ENCODE assay signal across 16 cellular contexts in the genomic region with DNA sequence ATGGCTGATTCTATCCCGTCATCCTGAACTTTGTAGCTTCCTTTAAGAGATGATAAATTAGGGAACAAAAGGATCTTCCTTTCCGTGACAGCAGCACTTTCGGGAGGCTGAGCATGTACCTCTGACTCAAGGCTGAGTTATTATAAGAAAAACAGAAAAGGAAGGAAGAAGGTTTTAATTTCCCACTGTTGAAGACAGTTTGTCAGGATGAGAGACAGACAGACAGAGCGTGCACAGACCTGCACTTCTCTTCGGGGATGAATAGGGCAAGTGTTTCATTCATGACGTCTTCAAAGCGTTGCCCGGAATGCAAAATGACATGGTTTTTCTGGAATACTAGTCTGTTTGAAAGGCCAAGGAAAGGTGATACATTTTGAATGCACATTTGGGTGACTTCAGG.
A peak's percentile ranks its signal among the peaks of the same experiment; 100 is the strongest.
DNase-seq lines count a peak whose midpoint lies in the region; ATAC-seq and TF ChIP-seq lines count a peak whose summit lies in the region.
"Had no signal": no experiment of that assay in that cellular context is flagged by ENCODE, and none has a peak within 500 bp of the region (broad histone marks: within the 10 kb centered on the region; RNA-seq: fewer than 3 reads in every experiment).

No MANE protein-coding gene starts in this region.

- H3K36me3 Mint-ChIP-seq in stimulated activated naive B cell treated with anti-CD40 and anti-IgM and Interleukin-4, amounts not matched to agents 10 μg/mL and 1 μg/mL and 100 μg/mL, for 72 hours = no peaks in the 10 kb centered on the region
- H3K36me3 Mint-ChIP-seq: IgD-negative memory B cell had no signal

- intact Hi-C loops in OCI-LY7 (cut with micrococcal nuclease; ENCODE audit: unreplicated experiment) = no loop called here
- intact Hi-C loops in dorsolateral prefrontal cortex (cut with DNase I) = no loop called here

- POLR2A ChIA-PET in AG04449 (lab: Yijun Ruan, JAX) = no interaction called here
- POLR2A ChIA-PET in OCI-LY7 (lab: Charles Lee) = no interaction called here

- H3K79me2 ChIP-seq in OCI-LY7 (ENCODE audit: insufficient read depth, low read depth, low read length) = no peaks in the 10 kb centered on the region

- TF ChIP-seq CTCF in AG04449 (IDR thresholded peaks at IDR 0.05; ENCODE audit: insufficient read depth, low read length, missing control alignments) = no peak
- no peak for TF ChIP-seq CTCF in OCI-LY7 (conservative IDR thresholded peaks at IDR 0.05; ENCODE audit: low read length)
- no peak for TF ChIP-seq CTCF in dorsolateral prefrontal cortex (IDR thresholded peaks at IDR 0.05 in 54 of 56, conservative IDR thresholded peaks at IDR 0.05 in 2 of 56; ENCODE audit: low read depth in 1 of 56, partially characterized antibody in 56 of 56)

- peak overlapping the region; percentile 41; the same call in 1 of the 2 replicates for H2AFZ ChIP-seq in OCI-LY7 (ENCODE audit: low read length)

- ATAC-seq in HG03196 (IDR thresholded peaks at IDR 0.05; ENCODE audit: unreplicated experiment) = no peak
- ATAC-seq in GM21367 (IDR thresholded peaks at IDR 0.05; ENCODE audit: unreplicated experiment) = no peak
- ATAC-seq in stimulated activated naive B cell treated with anti-CD40 and anti-IgM and Interleukin-4, amounts not matched to agents 10 μg/mL and 1 μg/mL and 100 μg/mL, for 72 hours (replicated peaks) = no peak
- ATAC-seq: activated CD8-positive, alpha-beta T cell treated with anti-CD3 and anti-CD28 coated beads, Interleukin-2, amount 10 ng/mL, durations not matched to agents 7 days and 5 days had no signal

- no peak overlapping the region for H3K27ac ChIP-seq in OCI-LY7 (ENCODE audit: low read depth, low read length, poor library complexity, severe bottlenecking)
- H3K27ac ChIP-seq in epithelial cell of prostate = peak overlapping the region; percentile 98
- H3K27ac ChIP-seq in mesodermal cell (ENCODE audit: low read depth, low read length, severe bottlenecking) = peak overlapping the region; percentile 81
- H3K27ac ChIP-seq in dorsolateral prefrontal cortex = no peak overlapping the region
- H3K27ac ChIP-seq: upper lobe of left lung had no signal

- H3K4me1 Mint-ChIP-seq in stimulated activated naive B cell treated with anti-CD40 and anti-IgM and Interleukin-4, amounts not matched to agents 10 μg/mL and 1 μg/mL and 100 μg/mL, for 72 hours = no peaks in the 10 kb centered on the region
- H3K4me1 Mint-ChIP-seq: IgD-negative memory B cell had no signal

- H3K9me2 ChIP-seq in OCI-LY7 (ENCODE audit: insufficient read depth, low read length) = no peaks in the 10 kb centered on the region

- no peaks in the 10 kb centered on the region for H4K20me1 ChIP-seq in OCI-LY7 (ENCODE audit: insufficient read depth, low read length)

- DNase-seq in AG04449 (ENCODE audit: low read depth, low spot score) = peak; percentile 54
- no peak for DNase-seq in OCI-LY7 (ENCODE audit: low spot score)
- DNase-seq in epithelial cell of prostate (ENCODE audit: low read depth, low spot score) = peak; percentile 93
- no peak for DNase-seq in stimulated activated naive B cell treated with anti-CD40 and anti-IgM and Interleukin-4, amounts not matched to agents 10 μg/mL and 1 μg/mL and 100 μg/mL, for 72 hours
- no peak for DNase-seq in dorsolateral prefrontal cortex
- DNase-seq: activated CD8-positive, alpha-beta T cell treated with anti-CD3 and anti-CD28 coated beads, Interleukin-2, amount 10 ng/mL, durations not matched to agents 7 days and 5 days; amygdala; NCI-H1092; NCI-H2171; SHP77 treated with DMSO at 0.1 percent for 48 hours; upper lobe of left lung had no signal

- H3K27me3 ChIP-seq in dorsolateral prefrontal cortex = no peaks in the 10 kb centered on the region
- H3K27me3 ChIP-seq: upper lobe of left lung had no signal

- no peaks in the 10 kb centered on the region for H3K27me3 Mint-ChIP-seq in stimulated activated naive B cell treated with anti-CD40 and anti-IgM and Interleukin-4, amounts not matched to agents 10 μg/mL and 1 μg/mL and 100 μg/mL, for 72 hours
- H3K27me3 Mint-ChIP-seq: IgD-negative memory B cell, progenitor cell of endocrine pancreas had no signal

- no peak overlapping the region for H3K4me3 Mint-ChIP-seq in stimulated activated naive B cell treated with anti-CD40 and anti-IgM and Interleukin-4, amounts not matched to agents 10 μg/mL and 1 μg/mL and 100 μg/mL, for 72 hours
- H3K4me3 Mint-ChIP-seq: activated CD8-positive, alpha-beta T cell treated with anti-CD3 and anti-CD28 coated beads, Interleukin-2, amount 10 ng/mL, durations not matched to agents 7 days and 5 days; IgD-negative memory B cell had no signal

- H3K4me1 ChIP-seq in OCI-LY7 (ENCODE audit: insufficient read depth, low read length, poor library complexity, severe bottlenecking) (peaks cover 10% of the 10 kb centered on the region), mesodermal cell (ENCODE audit: control insufficient read depth, insufficient read depth, low read length, poor library complexity, severe bottlenecking) (peaks cover 12% of the 10 kb centered on the region)
- H3K4me1 ChIP-seq: upper lobe of left lung had no signal

- peaks cover 4 to 21% of the 10 kb centered on the region in 2 donors for H3K9me3 Mint-ChIP-seq in stimulated activated naive B cell treated with anti-CD40 and anti-IgM and Interleukin-4, amounts not matched to agents 10 μg/mL and 1 μg/mL and 100 μg/mL, for 72 hours

- 73 to 77% methylated on average over 7 of the region's 8 CpGs for WGBS in mesodermal cell (ENCODE audit: insufficient coverage in 2 of 2), 2 experiments

- peaks cover 7% of the 10 kb centered on the region; the same call in 1 of the 2 replicates for H3K9me3 ChIP-seq in OCI-LY7 (ENCODE audit: low read length)
- no peaks in the 10 kb centered on the region for H3K9me3 ChIP-seq in mesodermal cell (ENCODE audit: control insufficient read depth, low read length)
- H3K9me3 ChIP-seq: upper lobe of left lung had no signal

- no TSS peak for BruUV-seq in OCI-LY7 (replicated peaks; lab: Mats Ljungman, UMichigan)

- CTCF ChIA-PET in AG04449 (lab: Yijun Ruan, JAX) = interaction anchor here (1.5 kb wide), 1 partner anchor 23 kb away, joined by 3 read pairs; no protein-coding TSS in a partner anchor
- CTCF ChIA-PET in OCI-LY7 (lab: Charles Lee; ENCODE audit: unreplicated experiment) = no interaction called here

- no peak overlapping the region for H3K27ac Mint-ChIP-seq in stimulated activated naive B cell treated with anti-CD40 and anti-IgM and Interleukin-4, amounts not matched to agents 10 μg/mL and 1 μg/mL and 100 μg/mL, for 72 hours
- H3K27ac Mint-ChIP-seq: activated CD8-positive, alpha-beta T cell treated with anti-CD3 and anti-CD28 coated beads, Interleukin-2, amount 10 ng/mL, durations not matched to agents 7 days and 5 days; IgD-negative memory B cell; progenitor cell of endocrine pancreas had no signal

- no peak overlapping the region for H3K4me2 ChIP-seq in OCI-LY7 (ENCODE audit: low read length)

- H3K36me3 ChIP-seq in OCI-LY7 (ENCODE audit: insufficient read depth, low read length) (no peaks in the 10 kb centered on the region), mesodermal cell (ENCODE audit: control insufficient read depth, insufficient read depth, low read length) (no peaks in the 10 kb centered on the region)
- H3K36me3 ChIP-seq: upper lobe of left lung had no signal

- H3K4me3 ChIP-seq in AG04449 (ENCODE audit: low read depth, low read length) = no peak overlapping the region
- no peak overlapping the region for H3K4me3 ChIP-seq in OCI-LY7 (ENCODE audit: low read depth, low read length, poor library complexity, severe bottlenecking)
- no peak overlapping the region for H3K4me3 ChIP-seq in mesodermal cell (ENCODE audit: extremely low read depth, insufficient read depth, low read length, poor library complexity, severe bottlenecking)
- no peak overlapping the region for H3K4me3 ChIP-seq in dorsolateral prefrontal cortex
- H3K4me3 ChIP-seq: upper lobe of left lung had no signal

Comparison
In these comparisons a context has a peak if more than half of its experiments do, and no peak if none do; other contexts are left out.
1. DNase-seq: peak in AG04449 (single experiment) and epithelial cell of prostate (single experiment); none in OCI-LY7 (single experiment), stimulated activated naive B cell treated with anti-CD40 and anti-IgM and Interleukin-4, amounts not matched to agents 10 μg/mL and 1 μg/mL and 100 μg/mL, for 72 hours (single experiment) and dorsolateral prefrontal cortex (0 of 10).
2. H3K27ac ChIP-seq: peak in epithelial cell of prostate (single experiment) and mesodermal cell (single experiment); none in OCI-LY7 (single experiment) and dorsolateral prefrontal cortex (0 of 59).